ENCODE assay signal across 13 cellular contexts in the genomic region with DNA sequence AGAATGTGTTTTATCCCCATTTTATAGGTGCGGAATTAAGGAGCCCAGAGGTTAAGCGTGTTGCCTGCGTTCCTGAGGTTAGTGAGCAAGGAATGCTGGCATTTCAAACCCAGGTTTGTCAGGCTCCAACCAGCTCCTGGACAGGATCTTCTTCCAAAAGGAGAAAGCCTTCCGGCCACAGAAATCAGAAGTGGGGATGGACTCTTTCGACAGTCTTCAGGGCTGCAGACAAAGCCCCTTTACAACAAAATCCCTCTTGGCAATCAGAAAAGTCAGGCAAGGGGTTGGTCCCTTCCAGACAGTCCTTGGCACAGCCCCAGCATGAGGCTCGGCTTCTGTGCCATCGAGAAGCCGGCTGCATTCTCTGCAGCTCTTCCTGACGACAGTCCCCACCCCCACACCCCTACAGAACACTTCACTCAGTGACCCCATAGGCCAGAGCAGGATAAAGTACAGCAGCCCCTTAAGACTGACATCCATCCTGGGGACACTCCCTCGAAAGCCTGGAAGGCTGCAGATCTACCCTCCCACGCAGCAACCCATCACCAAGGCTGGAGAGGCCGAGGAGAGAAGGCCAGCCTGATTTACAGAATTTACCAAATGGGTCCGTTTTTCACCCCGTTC.
DNase-seq lines count a peak whose midpoint lies in the region; ATAC-seq and TF ChIP-seq lines count a peak whose summit lies in the region.
"Had no signal": no experiment of that assay in that cellular context is flagged by ENCODE, and none has a peak within 500 bp of the region (broad histone marks: within the 10 kb centered on the region; RNA-seq: fewer than 3 reads in every experiment).

No MANE protein-coding gene starts in this region.

- ATAC-seq in heart left ventricle (peak; percentile 8 to 51 (median 36)), HG03460 (IDR thresholded peaks at IDR 0.05; ENCODE audit: unreplicated experiment) (no peak), GM18867 (IDR thresholded peaks at IDR 0.05; ENCODE audit: unreplicated experiment) (no peak)

- H3K36me3 Mint-ChIP-seq in neural progenitor cell = peaks cover 11% of the 10 kb centered on the region

- peaks cover 94% of the 10 kb centered on the region for H3K4me1 Mint-ChIP-seq in neural progenitor cell

- peak overlapping the region; percentile 32 for H3K27ac Mint-ChIP-seq in neural progenitor cell
- H3K27ac Mint-ChIP-seq: activated T-helper 1 cell treated with anti-CD3 and anti-CD28 coated beads, Interleukin-12 subunit alpha, Interleukin-12 subunit beta, Interleukin-2, Interleukin-4 antibody, amounts not matched to agents 30 ng/mL and 10 ng/mL and 1 ng/mL, durations not matched to agents 14 hours and 24 hours and 36 hours; HFFc6 had no signal

- H3K9ac ChIP-seq in adipocyte (ENCODE audit: low read length) (peak overlapping the region; percentile 36), neural progenitor cell (no peak overlapping the region)

- H2AFZ ChIP-seq in neural progenitor cell (replicated peaks) = no peak overlapping the region

- H4K20me1 ChIP-seq in neural progenitor cell (ENCODE audit: low read depth) = peaks cover 100% of the 10 kb centered on the region

- intact Hi-C loops in heart left ventricle (cut with DNase I) = loop anchor here in 3 of 10 donors (5.0 kb wide), 3 partner anchors 63 to 163 kb away; no protein-coding TSS in a partner anchor

- no peak for TF ChIP-seq POLR2A in heart left ventricle (IDR thresholded peaks at IDR 0.05)

- H3K27me3 ChIP-seq in adipocyte (replicated peaks; ENCODE audit: control insufficient read depth, insufficient read depth, low read length) (no peaks in the 10 kb centered on the region), heart left ventricle (no peaks in the 10 kb centered on the region), neural progenitor cell (no peaks in the 10 kb centered on the region)

- DNase-seq in Ammon's horn (ENCODE audit: low spot score) = peak; percentile 64
- no peak for DNase-seq in adipocyte (ENCODE audit: low read depth)
- DNase-seq in heart left ventricle = peak in 2 of 5 donors; percentile 50 to 64
- DNase-seq in neural progenitor cell (ENCODE audit: low spot score) = peak; percentile 55
- DNase-seq in stimulated activated CD4-positive, alpha-beta T cell treated with anti-CD3 and anti-CD28 coated beads, Interleukin-12 subunit alpha, Interleukin-12 subunit beta, amount 100 ng/mL, for 4 hours = no peak
- no peak for DNase-seq in RKO (ENCODE audit: low spot score)
- DNase-seq: GF-D8, HFFc6, NCI-H1105 treated with DMSO at 0.1 percent for 48 hours had no signal

- peak overlapping the region; percentile 54 for H3K4me3 Mint-ChIP-seq in neural progenitor cell
- H3K4me3 Mint-ChIP-seq: activated T-helper 1 cell treated with anti-CD3 and anti-CD28 coated beads, Interleukin-12 subunit alpha, Interleukin-12 subunit beta, Interleukin-2, Interleukin-4 antibody, amounts not matched to agents 30 ng/mL and 10 ng/mL and 1 ng/mL, durations not matched to agents 14 hours and 24 hours and 36 hours; HFFc6 had no signal

- WGBS in heart left ventricle, 4 donors = 42 to 52% (median 45%) methylated on average over 14 of the region's 14 CpGs

- TF ChIP-seq CTCF in heart left ventricle (IDR thresholded peaks at IDR 0.05) (no peak), neural progenitor cell (IDR thresholded peaks at IDR 0.05) (no peak)

- H3K36me3 ChIP-seq in adipocyte (ENCODE audit: control insufficient read depth, insufficient read depth, low read length, severe bottlenecking) = no peaks in the 10 kb centered on the region
- no peaks in the 10 kb centered on the region for H3K36me3 ChIP-seq in heart left ventricle
- H3K36me3 ChIP-seq in neural progenitor cell = no peaks in the 10 kb centered on the region

- H3K9me3 ChIP-seq in adipocyte (ENCODE audit: control insufficient read depth, low read length) (no peaks in the 10 kb centered on the region), heart left ventricle (no peaks in the 10 kb centered on the region), neural progenitor cell (ENCODE audit: low read depth) (no peaks in the 10 kb centered on the region)

- peaks cover 34% of the 10 kb centered on the region for H3F3A ChIP-seq in neural progenitor cell (ENCODE audit: low read depth)

- peaks cover 40% of the 10 kb centered on the region for H3K4me1 ChIP-seq in adipocyte (ENCODE audit: control insufficient read depth, insufficient read depth, low read length)
- H3K4me1 ChIP-seq in heart left ventricle = peaks cover 10 to 69% (median 60%) of the 10 kb centered on the region in 12 donors
- H3K4me1 ChIP-seq in neural progenitor cell = peaks cover 66% of the 10 kb centered on the region

- H3K27ac ChIP-seq in heart left ventricle (peak overlapping the region in 8 of 12 donors; percentile 24 to 78 (median 51)), neural progenitor cell (no peak overlapping the region)
- H3K27ac ChIP-seq: VCaP had no signal

- no peaks in the 10 kb centered on the region for H3K9me3 Mint-ChIP-seq in neural progenitor cell
- H3K9me3 Mint-ChIP-seq: activated T-helper 1 cell treated with anti-CD3 and anti-CD28 coated beads, Interleukin-12 subunit alpha, Interleukin-12 subunit beta, Interleukin-2, Interleukin-4 antibody, amounts not matched to agents 30 ng/mL and 10 ng/mL and 1 ng/mL, durations not matched to agents 14 hours and 24 hours and 36 hours; HFFc6 had no signal

- peaks cover 4% of the 10 kb centered on the region for H3K27me3 Mint-ChIP-seq in neural progenitor cell (ENCODE audit: insufficient read depth, low read depth)

- peaks cover 100% of the 10 kb centered on the region for H3K79me2 ChIP-seq in neural progenitor cell (ENCODE audit: low read depth)

- peak overlapping the region; percentile 13 for H3K4me3 ChIP-seq in adipocyte (ENCODE audit: low read length)
- H3K4me3 ChIP-seq in heart left ventricle = no peak overlapping the region
- no peak overlapping the region for H3K4me3 ChIP-seq in neural progenitor cell

- peak overlapping the region; percentile 12 for H3K4me2 ChIP-seq in neural progenitor cell

Comparison
In these comparisons a context has a peak if more than half of its experiments do, and no peak if none do; other contexts are left out.
1. DNase-seq: peak in Ammon's horn (single experiment) and neural progenitor cell (single experiment); none in adipocyte (single experiment), stimulated activated CD4-positive, alpha-beta T cell treated with anti-CD3 and anti-CD28 coated beads, Interleukin-12 subunit alpha, Interleukin-12 subunit beta, amount 100 ng/mL, for 4 hours (single experiment) and RKO (single experiment).
2. ATAC-seq: peak in heart left ventricle (4 of 4); none in HG03460 (single experiment) and GM18867 (single experiment).